Comparison of ENCODE assay signal across 34 cellular contexts in genomic region chr20:1942061-1942460, GRCh38. TPM values are rescaled to one million over a fixed set of nuclear protein-coding genes. Genes with fewer than 3 reads are reported as not detected.
"Had no signal": no experiment of that assay in that cellular context is flagged by ENCODE, and none has a peak within 500 bp of the region (broad histone marks: within the 10 kb centered on the region; RNA-seq: fewer than 3 reads in every experiment).

No MANE protein-coding gene starts in this region.

- H3K9me3 Mint-ChIP-seq: activated naive CD4-positive, alpha-beta T cell treated with anti-CD3 and anti-CD28 coated beads, Interleukin-2, amount 50 U/mL, for 24 hours; activated naive CD8-positive, alpha-beta T cell treated with anti-CD3 and anti-CD28 coated beads, Interleukin-2, amount 50 U/mL, for 24 hours; effector memory CD8-positive, alpha-beta T cell; natural killer cell; neural progenitor cell; stimulated activated memory B cell treated with anti-CD40 and anti-IgM and Interleukin-4, amounts not matched to agents 10 μg/mL and 1 μg/mL and 100 μg/mL, for 72 hours; stimulated activated naive CD8-positive, alpha-beta T cell treated with anti-CD3 and anti-CD28 coated beads, Interleukin-15, amount 100 ng/mL, for 72 hours; T-helper 1 cell treated with Interleukin-12 subunit alpha and Interleukin-12 subunit beta and Interleukin-4 antibody, amounts not matched to agents 30 μg/mL and 1 μg/mL, for 36 hours had no signal

- H3K9ac ChIP-seq: neural progenitor cell, parathyroid adenoma had no signal

- H3K36me3 Mint-ChIP-seq: activated naive CD4-positive, alpha-beta T cell treated with anti-CD3 and anti-CD28 coated beads, Interleukin-2, amount 50 U/mL, for 24 hours; natural killer cell had no signal

- DNase-seq: activated CD4-positive, alpha-beta T cell treated with anti-CD3 and anti-CD28 coated beads for 4 hours; activated CD4-positive, alpha-beta T cell treated with anti-CD3 and anti-CD28 coated beads, Interleukin-2, amount 50 U/mL, for 48 hours; activated CD8-positive, alpha-beta memory T cell treated with anti-CD3 and anti-CD28 coated beads for 24 hours; activated naive CD8-positive, alpha-beta T cell treated with anti-CD3 and anti-CD28 coated beads, Interleukin-2, amount 50 U/mL, for 24 hours; activated T-cell treated with anti-CD3 and anti-CD28 coated beads, Interleukin-2, amount 50 U/mL, for 1 hour; amygdala; colonic mucosa; effector memory CD8-positive, alpha-beta T cell; kidney; lower lobe of right lung; mesendoderm; natural killer cell; occipital lobe; small intestine; stimulated activated CD4-positive, alpha-beta T cell treated with anti-CD3 and anti-CD28 coated beads, Interleukin-4, amount 100 ng/mL, for 24 hours; stimulated activated naive CD8-positive, alpha-beta T cell treated with anti-CD3 and anti-CD28 coated beads, Interleukin-15, amount 100 ng/mL, for 72 hours; SW 1271; T-helper 9 cell; tibial artery; upper lobe of right lung had no signal

- H3K4me3 Mint-ChIP-seq: activated naive CD4-positive, alpha-beta T cell treated with anti-CD3 and anti-CD28 coated beads, Interleukin-2, amount 50 U/mL, for 24 hours; activated naive CD8-positive, alpha-beta T cell treated with anti-CD3 and anti-CD28 coated beads, Interleukin-2, amount 50 U/mL, for 24 hours; effector memory CD8-positive, alpha-beta T cell; natural killer cell; neural progenitor cell; stimulated activated memory B cell treated with anti-CD40 and anti-IgM and Interleukin-4, amounts not matched to agents 10 μg/mL and 1 μg/mL and 100 μg/mL, for 72 hours; stimulated activated naive CD8-positive, alpha-beta T cell treated with anti-CD3 and anti-CD28 coated beads, Interleukin-15, amount 100 ng/mL, for 72 hours; T-helper 1 cell treated with Interleukin-12 subunit alpha and Interleukin-12 subunit beta and Interleukin-4 antibody, amounts not matched to agents 30 μg/mL and 1 μg/mL, for 36 hours had no signal

- H3K27me3 Mint-ChIP-seq: stimulated activated memory B cell treated with anti-CD40 and anti-IgM and Interleukin-4, amounts not matched to agents 10 μg/mL and 1 μg/mL and 100 μg/mL, for 72 hours had no signal

- H3K9me3 ChIP-seq: colonic mucosa, gastroesophageal sphincter, lower lobe of right lung, right lobe of liver, tibial artery, upper lobe of right lung had no signal

- H2AFZ ChIP-seq: hepatocyte, neural progenitor cell, parathyroid adenoma had no signal

- H3K36me3 ChIP-seq: colonic mucosa, neural progenitor cell, right lobe of liver, upper lobe of right lung had no signal

- H3K27me3 ChIP-seq: colonic mucosa, dorsolateral prefrontal cortex, right lobe of liver had no signal

- H3K79me2 ChIP-seq: hepatocyte, parathyroid adenoma had no signal

- H3K27ac ChIP-seq: colonic mucosa, hepatocyte, lower lobe of right lung, neural progenitor cell, parathyroid adenoma, right lobe of liver, tibial artery, upper lobe of right lung, VCaP had no signal

- ATAC-seq: activated naive CD8-positive, alpha-beta T cell treated with anti-CD3 and anti-CD28 coated beads, Interleukin-2, amount 50 U/mL, for 24 hours; effector memory CD8-positive, alpha-beta T cell; gastroesophageal sphincter; lower lobe of right lung; natural killer cell; right lobe of liver; stimulated activated memory B cell treated with anti-CD40 and anti-IgM and Interleukin-4, amounts not matched to agents 10 μg/mL and 1 μg/mL and 100 μg/mL, for 72 hours; stimulated activated naive CD8-positive, alpha-beta T cell treated with anti-CD3 and anti-CD28 coated beads, Interleukin-15, amount 100 ng/mL, for 72 hours; upper lobe of right lung had no signal

- H3K4me2 ChIP-seq: hepatocyte, neural progenitor cell had no signal

- H3K4me3 ChIP-seq: colonic mucosa, dorsolateral prefrontal cortex, gastroesophageal sphincter, hepatocyte, lower lobe of right lung, neural progenitor cell, right lobe of liver, tibial artery, upper lobe of right lung had no signal

- H3K27ac Mint-ChIP-seq: activated naive CD4-positive, alpha-beta T cell treated with anti-CD3 and anti-CD28 coated beads, Interleukin-2, amount 50 U/mL, for 24 hours; activated naive CD8-positive, alpha-beta T cell treated with anti-CD3 and anti-CD28 coated beads, Interleukin-2, amount 50 U/mL, for 24 hours; effector memory CD8-positive, alpha-beta T cell; natural killer cell; neural progenitor cell; stimulated activated memory B cell treated with anti-CD40 and anti-IgM and Interleukin-4, amounts not matched to agents 10 μg/mL and 1 μg/mL and 100 μg/mL, for 72 hours; stimulated activated naive CD8-positive, alpha-beta T cell treated with anti-CD3 and anti-CD28 coated beads, Interleukin-15, amount 100 ng/mL, for 72 hours; T-helper 1 cell treated with Interleukin-12 subunit alpha and Interleukin-12 subunit beta and Interleukin-4 antibody, amounts not matched to agents 30 μg/mL and 1 μg/mL, for 36 hours had no signal

- H3K4me1 ChIP-seq: colonic mucosa, parathyroid adenoma had no signal

- H3K4me1 Mint-ChIP-seq: natural killer cell; stimulated activated naive CD8-positive, alpha-beta T cell treated with anti-CD3 and anti-CD28 coated beads, Interleukin-15, amount 100 ng/mL, for 72 hours had no signal

RNA-seq across cellular contexts. Expression of gene PDYN, which starts 51.8 kb away (rescaled TPM):
- total RNA-seq: colonic mucosa, fibroblast of lung, fibroblast of villous mesenchyme, gastroesophageal sphincter, hepatocyte, kidney, lower lobe of right lung, natural killer cell, occipital lobe, pulmonary artery endothelial cell, right lobe of liver, upper lobe of right lung had no signal
- polyA plus RNA-seq: esophagus, fibroblast of lung, hepatocyte had no signal
